Comparison of ENCODE assay signal across 1 cellular context in the genomic region with DNA sequence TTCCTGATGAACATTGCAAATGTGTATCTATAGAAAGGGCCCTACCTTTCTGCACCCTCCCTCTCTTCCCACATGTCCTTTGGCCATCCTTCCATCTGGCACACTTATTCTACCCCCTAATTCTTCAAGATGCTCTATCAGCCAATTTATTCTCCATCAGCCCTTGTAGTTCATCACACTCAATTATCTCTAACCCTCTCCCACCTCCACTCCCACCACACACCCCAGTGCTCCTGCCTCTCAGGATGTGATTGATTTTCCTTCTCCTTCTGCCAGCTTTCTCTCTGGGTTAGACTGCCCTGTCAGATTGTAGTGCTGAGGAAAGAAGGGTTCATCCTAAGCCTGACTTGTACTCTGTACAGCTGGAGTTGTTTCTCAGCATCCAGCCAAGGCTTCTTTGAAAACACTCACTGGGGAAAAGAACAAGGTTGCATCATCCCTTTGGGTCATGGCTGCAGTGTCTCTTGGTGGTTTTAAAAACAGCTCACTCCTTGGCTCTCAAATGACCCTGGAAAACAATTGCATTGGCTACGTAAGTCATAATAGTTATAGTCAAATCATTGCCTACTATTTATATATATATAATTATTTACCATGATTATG.
TF ChIP-seq lines count a peak whose summit lies in the region.

No MANE protein-coding gene starts in this region.

TF ChIP-seq in GM23338, 12 proteins besides CTCF, POLR2A, EP300 and RAD21 (continued from another document):
- TF ChIP-seq, protein P1, sequence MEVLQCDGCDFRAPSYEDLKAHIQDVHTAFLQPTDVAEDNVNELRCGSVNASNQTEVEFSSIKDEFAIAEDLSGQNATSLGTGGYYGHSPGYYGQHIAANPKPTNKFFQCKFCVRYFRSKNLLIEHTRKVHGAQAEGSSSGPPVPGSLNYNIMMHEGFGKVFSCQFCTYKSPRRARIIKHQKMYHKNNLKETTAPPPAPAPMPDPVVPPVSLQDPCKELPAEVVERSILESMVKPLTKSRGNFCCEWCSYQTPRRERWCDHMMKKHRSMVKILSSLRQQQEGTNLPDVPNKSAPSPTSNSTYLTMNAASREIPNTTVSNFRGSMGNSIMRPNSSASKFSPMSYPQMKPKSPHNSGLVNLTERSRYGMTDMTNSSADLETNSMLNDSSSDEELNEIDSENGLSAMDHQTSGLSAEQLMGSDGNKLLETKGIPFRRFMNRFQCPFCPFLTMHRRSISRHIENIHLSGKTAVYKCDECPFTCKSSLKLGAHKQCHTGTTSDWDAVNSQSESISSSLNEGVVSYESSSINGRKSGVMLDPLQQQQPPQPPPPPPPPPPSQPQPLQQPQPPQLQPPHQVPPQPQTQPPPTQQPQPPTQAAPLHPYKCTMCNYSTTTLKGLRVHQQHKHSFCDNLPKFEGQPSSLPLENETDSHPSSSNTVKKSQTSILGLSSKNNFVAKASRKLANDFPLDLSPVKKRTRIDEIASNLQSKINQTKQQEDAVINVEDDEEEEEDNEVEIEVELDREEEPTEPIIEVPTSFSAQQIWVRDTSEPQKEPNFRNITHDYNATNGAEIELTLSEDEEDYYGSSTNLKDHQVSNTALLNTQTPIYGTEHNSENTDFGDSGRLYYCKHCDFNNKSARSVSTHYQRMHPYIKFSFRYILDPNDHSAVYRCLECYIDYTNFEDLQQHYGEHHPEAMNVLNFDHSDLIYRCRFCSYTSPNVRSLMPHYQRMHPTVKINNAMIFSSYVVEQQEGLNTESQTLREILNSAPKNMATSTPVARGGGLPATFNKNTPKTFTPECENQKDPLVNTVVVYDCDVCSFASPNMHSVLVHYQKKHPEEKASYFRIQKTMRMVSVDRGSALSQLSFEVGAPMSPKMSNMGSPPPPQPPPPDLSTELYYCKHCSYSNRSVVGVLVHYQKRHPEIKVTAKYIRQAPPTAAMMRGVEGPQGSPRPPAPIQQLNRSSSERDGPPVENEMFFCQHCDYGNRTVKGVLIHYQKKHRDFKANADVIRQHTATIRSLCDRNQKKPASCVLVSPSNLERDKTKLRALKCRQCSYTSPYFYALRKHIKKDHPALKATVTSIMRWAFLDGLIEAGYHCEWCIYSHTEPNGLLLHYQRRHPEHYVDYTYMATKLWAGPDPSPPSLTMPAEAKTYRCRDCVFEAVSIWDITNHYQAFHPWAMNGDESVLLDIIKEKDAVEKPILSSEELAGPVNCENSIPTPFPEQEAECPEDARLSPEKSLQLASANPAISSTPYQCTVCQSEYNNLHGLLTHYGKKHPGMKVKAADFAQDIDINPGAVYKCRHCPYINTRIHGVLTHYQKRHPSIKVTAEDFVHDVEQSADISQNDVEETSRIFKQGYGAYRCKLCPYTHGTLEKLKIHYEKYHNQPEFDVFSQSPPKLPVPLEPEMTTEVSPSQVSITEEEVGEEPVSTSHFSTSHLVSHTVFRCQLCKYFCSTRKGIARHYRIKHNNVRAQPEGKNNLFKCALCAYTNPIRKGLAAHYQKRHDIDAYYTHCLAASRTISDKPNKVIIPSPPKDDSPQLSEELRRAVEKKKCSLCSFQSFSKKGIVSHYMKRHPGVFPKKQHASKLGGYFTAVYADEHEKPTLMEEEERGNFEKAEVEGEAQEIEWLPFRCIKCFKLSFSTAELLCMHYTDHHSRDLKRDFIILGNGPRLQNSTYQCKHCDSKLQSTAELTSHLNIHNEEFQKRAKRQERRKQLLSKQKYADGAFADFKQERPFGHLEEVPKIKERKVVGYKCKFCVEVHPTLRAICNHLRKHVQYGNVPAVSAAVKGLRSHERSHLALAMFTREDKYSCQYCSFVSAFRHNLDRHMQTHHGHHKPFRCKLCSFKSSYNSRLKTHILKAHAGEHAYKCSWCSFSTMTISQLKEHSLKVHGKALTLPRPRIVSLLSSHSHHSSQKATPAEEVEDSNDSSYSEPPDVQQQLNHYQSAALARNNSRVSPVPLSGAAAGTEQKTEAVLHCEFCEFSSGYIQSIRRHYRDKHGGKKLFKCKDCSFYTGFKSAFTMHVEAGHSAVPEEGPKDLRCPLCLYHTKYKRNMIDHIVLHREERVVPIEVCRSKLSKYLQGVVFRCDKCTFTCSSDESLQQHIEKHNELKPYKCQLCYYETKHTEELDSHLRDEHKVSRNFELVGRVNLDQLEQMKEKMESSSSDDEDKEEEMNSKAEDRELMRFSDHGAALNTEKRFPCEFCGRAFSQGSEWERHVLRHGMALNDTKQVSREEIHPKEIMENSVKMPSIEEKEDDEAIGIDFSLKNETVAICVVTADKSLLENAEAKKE (CRISPR knock-in tag; IDR thresholded peaks at IDR 0.05) = no peak
- TF ChIP-seq EZH2 (IDR thresholded peaks at IDR 0.05; ENCODE audit: low read depth, unreplicated experiment) = no peak
- TF ChIP-seq CREB1 (CRISPR knock-in tag; IDR thresholded peaks at IDR 0.05; ENCODE audit: low read depth) = no peak
- no peak for TF ChIP-seq NANOG (IDR thresholded peaks at IDR 0.05; ENCODE audit: borderline replicate concordance)
- TF ChIP-seq ZNF331 (CRISPR knock-in tag; IDR thresholded peaks at IDR 0.05; ENCODE audit: low read depth) = no peak
- no peak for TF ChIP-seq POLR2AphosphoS5 (IDR thresholded peaks at IDR 0.05; ENCODE audit: low read depth)
